In the genomic region with DNA sequence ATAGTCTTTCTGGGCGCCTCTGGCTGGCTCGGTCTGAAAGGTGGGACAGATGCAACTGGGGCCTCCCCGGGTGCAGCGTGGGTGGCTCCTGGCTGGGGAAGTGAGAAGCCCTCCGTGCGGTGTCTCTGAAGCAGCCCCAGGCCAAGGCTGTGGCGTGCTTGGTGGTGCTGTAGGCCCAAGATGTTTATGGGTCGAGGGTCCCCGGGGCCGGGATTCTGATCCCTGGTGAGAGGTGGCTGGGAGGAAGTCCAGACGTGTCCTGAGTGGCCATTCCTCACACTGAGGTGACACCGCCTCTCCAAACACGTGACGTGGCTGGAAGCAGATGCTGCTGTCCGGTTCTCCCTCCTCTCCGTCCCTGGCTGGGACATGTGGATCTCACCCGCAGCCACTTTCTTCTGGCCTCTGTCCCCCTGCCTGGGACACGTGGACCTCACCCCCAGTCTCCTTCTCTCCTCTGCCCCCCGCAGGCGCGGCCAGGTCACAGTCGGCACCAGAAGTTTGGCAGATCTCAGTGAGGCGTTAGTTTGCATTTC, we compare ENCODE assay signal across 1 cellular context.
A peak's percentile ranks its signal among the peaks of the same experiment; 100 is the strongest.
TF ChIP-seq lines count a peak whose summit lies in the region.

No MANE protein-coding gene starts in this region.

TF ChIP-seq in GM12878, 131 proteins besides CTCF, POLR2A, EP300 and RAD21 (continued from another document and continues in another):
- TF ChIP-seq, protein P1, sequence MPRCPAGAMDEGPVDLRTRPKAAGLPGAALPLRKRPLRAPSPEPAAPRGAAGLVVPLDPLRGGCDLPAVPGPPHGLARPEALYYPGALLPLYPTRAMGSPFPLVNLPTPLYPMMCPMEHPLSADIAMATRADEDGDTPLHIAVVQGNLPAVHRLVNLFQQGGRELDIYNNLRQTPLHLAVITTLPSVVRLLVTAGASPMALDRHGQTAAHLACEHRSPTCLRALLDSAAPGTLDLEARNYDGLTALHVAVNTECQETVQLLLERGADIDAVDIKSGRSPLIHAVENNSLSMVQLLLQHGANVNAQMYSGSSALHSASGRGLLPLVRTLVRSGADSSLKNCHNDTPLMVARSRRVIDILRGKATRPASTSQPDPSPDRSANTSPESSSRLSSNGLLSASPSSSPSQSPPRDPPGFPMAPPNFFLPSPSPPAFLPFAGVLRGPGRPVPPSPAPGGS (IDR thresholded peaks at IDR 0.05; ENCODE audit: borderline replicate concordance, insufficient read depth, low read depth, low read length, poor library complexity, severe bottlenecking): no peak
- TF ChIP-seq, protein P2, sequence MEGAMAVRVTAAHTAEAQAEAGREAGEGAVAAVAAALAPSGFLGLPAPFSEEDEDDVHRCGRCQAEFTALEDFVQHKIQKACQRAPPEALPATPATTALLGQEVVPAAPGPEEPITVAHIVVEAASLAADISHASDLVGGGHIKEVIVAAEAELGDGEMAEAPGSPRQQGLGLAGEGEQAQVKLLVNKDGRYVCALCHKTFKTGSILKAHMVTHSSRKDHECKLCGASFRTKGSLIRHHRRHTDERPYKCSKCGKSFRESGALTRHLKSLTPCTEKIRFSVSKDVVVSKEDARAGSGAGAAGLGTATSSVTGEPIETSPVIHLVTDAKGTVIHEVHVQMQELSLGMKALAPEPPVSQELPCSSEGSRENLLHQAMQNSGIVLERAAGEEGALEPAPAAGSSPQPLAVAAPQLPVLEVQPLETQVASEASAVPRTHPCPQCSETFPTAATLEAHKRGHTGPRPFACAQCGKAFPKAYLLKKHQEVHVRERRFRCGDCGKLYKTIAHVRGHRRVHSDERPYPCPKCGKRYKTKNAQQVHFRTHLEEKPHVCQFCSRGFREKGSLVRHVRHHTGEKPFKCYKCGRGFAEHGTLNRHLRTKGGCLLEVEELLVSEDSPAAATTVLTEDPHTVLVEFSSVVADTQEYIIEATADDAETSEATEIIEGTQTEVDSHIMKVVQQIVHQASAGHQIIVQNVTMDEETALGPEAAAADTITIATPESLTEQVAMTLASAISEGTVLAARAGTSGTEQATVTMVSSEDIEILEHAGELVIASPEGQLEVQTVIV (IDR thresholded peaks at IDR 0.05; ENCODE audit: borderline replicate concordance, partially characterized antibody): no peak
- TF ChIP-seq MYB (IDR thresholded peaks at IDR 0.05; ENCODE audit: borderline replicate concordance, low read depth, low read length): no peak
- TF ChIP-seq SREBF2 (IDR thresholded peaks at IDR 0.05; ENCODE audit: low read length): no peak
- peak; percentile 28; the same call in 1 of the 2 replicates for TF ChIP-seq MXI1 (IDR thresholded peaks at IDR 0.05; ENCODE audit: low read depth, low read length)
- TF ChIP-seq MTA3 (IDR thresholded peaks at IDR 0.05; ENCODE audit: borderline replicate concordance, low read length): no peak
- TF ChIP-seq, protein P3, sequence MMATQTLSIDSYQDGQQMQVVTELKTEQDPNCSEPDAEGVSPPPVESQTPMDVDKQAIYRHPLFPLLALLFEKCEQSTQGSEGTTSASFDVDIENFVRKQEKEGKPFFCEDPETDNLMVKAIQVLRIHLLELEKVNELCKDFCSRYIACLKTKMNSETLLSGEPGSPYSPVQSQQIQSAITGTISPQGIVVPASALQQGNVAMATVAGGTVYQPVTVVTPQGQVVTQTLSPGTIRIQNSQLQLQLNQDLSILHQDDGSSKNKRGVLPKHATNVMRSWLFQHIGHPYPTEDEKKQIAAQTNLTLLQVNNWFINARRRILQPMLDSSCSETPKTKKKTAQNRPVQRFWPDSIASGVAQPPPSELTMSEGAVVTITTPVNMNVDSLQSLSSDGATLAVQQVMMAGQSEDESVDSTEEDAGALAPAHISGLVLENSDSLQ (IDR thresholded peaks at IDR 0.05): peak; percentile 20; the same call in 1 of the 2 replicates
- TF ChIP-seq, protein P4, sequence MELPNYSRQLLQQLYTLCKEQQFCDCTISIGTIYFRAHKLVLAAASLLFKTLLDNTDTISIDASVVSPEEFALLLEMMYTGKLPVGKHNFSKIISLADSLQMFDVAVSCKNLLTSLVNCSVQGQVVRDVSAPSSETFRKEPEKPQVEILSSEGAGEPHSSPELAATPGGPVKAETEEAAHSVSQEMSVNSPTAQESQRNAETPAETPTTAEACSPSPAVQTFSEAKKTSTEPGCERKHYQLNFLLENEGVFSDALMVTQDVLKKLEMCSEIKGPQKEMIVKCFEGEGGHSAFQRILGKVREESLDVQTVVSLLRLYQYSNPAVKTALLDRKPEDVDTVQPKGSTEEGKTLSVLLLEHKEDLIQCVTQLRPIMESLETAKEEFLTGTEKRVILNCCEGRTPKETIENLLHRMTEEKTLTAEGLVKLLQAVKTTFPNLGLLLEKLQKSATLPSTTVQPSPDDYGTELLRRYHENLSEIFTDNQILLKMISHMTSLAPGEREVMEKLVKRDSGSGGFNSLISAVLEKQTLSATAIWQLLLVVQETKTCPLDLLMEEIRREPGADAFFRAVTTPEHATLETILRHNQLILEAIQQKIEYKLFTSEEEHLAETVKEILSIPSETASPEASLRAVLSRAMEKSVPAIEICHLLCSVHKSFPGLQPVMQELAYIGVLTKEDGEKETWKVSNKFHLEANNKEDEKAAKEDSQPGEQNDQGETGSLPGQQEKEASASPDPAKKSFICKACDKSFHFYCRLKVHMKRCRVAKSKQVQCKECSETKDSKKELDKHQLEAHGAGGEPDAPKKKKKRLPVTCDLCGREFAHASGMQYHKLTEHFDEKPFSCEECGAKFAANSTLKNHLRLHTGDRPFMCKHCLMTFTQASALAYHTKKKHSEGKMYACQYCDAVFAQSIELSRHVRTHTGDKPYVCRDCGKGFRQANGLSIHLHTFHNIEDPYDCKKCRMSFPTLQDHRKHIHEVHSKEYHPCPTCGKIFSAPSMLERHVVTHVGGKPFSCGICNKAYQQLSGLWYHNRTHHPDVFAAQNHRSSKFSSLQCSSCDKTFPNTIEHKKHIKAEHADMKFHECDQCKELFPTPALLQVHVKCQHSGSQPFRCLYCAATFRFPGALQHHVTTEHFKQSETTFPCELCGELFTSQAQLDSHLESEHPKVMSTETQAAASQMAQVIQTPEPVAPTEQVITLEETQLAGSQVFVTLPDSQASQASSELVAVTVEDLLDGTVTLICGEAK (IDR thresholded peaks at IDR 0.05; ENCODE audit: borderline replicate concordance): peak; percentile 18; the same call in 1 of the 2 replicates
- TF ChIP-seq MTA2 (IDR thresholded peaks at IDR 0.05; ENCODE audit: low read depth): peak; percentile 56
- TF ChIP-seq MYC (IDR thresholded peaks at IDR 0.05; ENCODE audit: insufficient read depth, insufficient read length, insufficient replicate concordance, low read length, severe bottlenecking): peak; percentile 37
- TF ChIP-seq, protein P5, sequence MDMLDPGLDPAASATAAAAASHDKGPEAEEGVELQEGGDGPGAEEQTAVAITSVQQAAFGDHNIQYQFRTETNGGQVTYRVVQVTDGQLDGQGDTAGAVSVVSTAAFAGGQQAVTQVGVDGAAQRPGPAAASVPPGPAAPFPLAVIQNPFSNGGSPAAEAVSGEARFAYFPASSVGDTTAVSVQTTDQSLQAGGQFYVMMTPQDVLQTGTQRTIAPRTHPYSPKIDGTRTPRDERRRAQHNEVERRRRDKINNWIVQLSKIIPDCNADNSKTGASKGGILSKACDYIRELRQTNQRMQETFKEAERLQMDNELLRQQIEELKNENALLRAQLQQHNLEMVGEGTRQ (IDR thresholded peaks at IDR 0.05; ENCODE audit: borderline replicate concordance, low read depth, low read length): peak; percentile 24
- no peak for TF ChIP-seq BACH1 (IDR thresholded peaks at IDR 0.05; ENCODE audit: borderline replicate concordance)
- no peak for TF ChIP-seq KLF5 (IDR thresholded peaks at IDR 0.05; ENCODE audit: partially characterized antibody)
- TF ChIP-seq BRCA1 (IDR thresholded peaks at IDR 0.05; ENCODE audit: low read depth, low read length): no peak
- TF ChIP-seq MEF2B (IDR thresholded peaks at IDR 0.05; ENCODE audit: partially characterized antibody, poor library complexity, severe bottlenecking): peak; percentile 23
- no peak for TF ChIP-seq SIN3A (IDR thresholded peaks at IDR 0.05; ENCODE audit: low read depth, low read length)
- TF ChIP-seq, protein P6, sequence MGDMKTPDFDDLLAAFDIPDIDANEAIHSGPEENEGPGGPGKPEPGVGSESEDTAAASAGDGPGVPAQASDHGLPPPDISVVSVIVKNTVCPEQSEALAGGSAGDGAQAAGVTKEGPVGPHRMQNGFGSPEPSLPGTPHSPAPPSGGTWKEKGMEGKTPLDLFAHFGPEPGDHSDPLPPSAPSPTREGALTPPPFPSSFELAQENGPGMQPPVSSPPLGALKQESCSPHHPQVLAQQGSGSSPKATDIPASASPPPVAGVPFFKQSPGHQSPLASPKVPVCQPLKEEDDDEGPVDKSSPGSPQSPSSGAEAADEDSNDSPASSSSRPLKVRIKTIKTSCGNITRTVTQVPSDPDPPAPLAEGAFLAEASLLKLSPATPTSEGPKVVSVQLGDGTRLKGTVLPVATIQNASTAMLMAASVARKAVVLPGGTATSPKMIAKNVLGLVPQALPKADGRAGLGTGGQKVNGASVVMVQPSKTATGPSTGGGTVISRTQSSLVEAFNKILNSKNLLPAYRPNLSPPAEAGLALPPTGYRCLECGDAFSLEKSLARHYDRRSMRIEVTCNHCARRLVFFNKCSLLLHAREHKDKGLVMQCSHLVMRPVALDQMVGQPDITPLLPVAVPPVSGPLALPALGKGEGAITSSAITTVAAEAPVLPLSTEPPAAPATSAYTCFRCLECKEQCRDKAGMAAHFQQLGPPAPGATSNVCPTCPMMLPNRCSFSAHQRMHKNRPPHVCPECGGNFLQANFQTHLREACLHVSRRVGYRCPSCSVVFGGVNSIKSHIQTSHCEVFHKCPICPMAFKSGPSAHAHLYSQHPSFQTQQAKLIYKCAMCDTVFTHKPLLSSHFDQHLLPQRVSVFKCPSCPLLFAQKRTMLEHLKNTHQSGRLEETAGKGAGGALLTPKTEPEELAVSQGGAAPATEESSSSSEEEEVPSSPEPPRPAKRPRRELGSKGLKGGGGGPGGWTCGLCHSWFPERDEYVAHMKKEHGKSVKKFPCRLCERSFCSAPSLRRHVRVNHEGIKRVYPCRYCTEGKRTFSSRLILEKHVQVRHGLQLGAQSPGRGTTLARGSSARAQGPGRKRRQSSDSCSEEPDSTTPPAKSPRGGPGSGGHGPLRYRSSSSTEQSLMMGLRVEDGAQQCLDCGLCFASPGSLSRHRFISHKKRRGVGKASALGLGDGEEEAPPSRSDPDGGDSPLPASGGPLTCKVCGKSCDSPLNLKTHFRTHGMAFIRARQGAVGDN (IDR thresholded peaks at IDR 0.05): peak; percentile 80
- TF ChIP-seq, protein P7, sequence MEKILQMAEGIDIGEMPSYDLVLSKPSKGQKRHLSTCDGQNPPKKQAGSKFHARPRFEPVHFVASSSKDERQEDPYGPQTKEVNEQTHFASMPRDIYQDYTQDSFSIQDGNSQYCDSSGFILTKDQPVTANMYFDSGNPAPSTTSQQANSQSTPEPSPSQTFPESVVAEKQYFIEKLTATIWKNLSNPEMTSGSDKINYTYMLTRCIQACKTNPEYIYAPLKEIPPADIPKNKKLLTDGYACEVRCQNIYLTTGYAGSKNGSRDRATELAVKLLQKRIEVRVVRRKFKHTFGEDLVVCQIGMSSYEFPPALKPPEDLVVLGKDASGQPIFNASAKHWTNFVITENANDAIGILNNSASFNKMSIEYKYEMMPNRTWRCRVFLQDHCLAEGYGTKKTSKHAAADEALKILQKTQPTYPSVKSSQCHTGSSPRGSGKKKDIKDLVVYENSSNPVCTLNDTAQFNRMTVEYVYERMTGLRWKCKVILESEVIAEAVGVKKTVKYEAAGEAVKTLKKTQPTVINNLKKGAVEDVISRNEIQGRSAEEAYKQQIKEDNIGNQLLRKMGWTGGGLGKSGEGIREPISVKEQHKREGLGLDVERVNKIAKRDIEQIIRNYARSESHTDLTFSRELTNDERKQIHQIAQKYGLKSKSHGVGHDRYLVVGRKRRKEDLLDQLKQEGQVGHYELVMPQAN (conservative IDR thresholded peaks at IDR 0.05): 0 out of 2 replicates have a peak, but pooled peaks have one; percentile 79
- 0 out of 2 replicates have a peak, but pooled peaks have one; percentile 2 for TF ChIP-seq SMC3 (IDR thresholded peaks at IDR 0.05; ENCODE audit: borderline replicate concordance, low read length)
- TF ChIP-seq NR2C1 (IDR thresholded peaks at IDR 0.05): no peak
- peak; percentile 79 for TF ChIP-seq LARP7 (IDR thresholded peaks at IDR 0.05)
- no peak for TF ChIP-seq HDAC6 (IDR thresholded peaks at IDR 0.05; ENCODE audit: unreplicated experiment)
- TF ChIP-seq RBBP5 (conservative IDR thresholded peaks at IDR 0.05): no peak
- no peak for TF ChIP-seq ZBED1 (IDR thresholded peaks at IDR 0.05; ENCODE audit: borderline replicate concordance)
- TF ChIP-seq, protein P8, sequence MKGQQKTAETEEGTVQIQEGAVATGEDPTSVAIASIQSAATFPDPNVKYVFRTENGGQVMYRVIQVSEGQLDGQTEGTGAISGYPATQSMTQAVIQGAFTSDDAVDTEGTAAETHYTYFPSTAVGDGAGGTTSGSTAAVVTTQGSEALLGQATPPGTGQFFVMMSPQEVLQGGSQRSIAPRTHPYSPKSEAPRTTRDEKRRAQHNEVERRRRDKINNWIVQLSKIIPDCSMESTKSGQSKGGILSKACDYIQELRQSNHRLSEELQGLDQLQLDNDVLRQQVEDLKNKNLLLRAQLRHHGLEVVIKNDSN (IDR thresholded peaks at IDR 0.05; ENCODE audit: borderline replicate concordance, extremely low read length, insufficient read depth, low read depth, low read length): peak; percentile 72
- TF ChIP-seq KAT2A (conservative IDR thresholded peaks at IDR 0.05; ENCODE audit: control insufficient read depth, low read depth, low read length): no peak
- no peak for TF ChIP-seq BMI1 (IDR thresholded peaks at IDR 0.05; ENCODE audit: borderline replicate concordance)
- peak; percentile 74; the same call in 1 of the 2 replicates for TF ChIP-seq SMARCA5 (IDR thresholded peaks at IDR 0.05)
- TF ChIP-seq, protein P9, sequence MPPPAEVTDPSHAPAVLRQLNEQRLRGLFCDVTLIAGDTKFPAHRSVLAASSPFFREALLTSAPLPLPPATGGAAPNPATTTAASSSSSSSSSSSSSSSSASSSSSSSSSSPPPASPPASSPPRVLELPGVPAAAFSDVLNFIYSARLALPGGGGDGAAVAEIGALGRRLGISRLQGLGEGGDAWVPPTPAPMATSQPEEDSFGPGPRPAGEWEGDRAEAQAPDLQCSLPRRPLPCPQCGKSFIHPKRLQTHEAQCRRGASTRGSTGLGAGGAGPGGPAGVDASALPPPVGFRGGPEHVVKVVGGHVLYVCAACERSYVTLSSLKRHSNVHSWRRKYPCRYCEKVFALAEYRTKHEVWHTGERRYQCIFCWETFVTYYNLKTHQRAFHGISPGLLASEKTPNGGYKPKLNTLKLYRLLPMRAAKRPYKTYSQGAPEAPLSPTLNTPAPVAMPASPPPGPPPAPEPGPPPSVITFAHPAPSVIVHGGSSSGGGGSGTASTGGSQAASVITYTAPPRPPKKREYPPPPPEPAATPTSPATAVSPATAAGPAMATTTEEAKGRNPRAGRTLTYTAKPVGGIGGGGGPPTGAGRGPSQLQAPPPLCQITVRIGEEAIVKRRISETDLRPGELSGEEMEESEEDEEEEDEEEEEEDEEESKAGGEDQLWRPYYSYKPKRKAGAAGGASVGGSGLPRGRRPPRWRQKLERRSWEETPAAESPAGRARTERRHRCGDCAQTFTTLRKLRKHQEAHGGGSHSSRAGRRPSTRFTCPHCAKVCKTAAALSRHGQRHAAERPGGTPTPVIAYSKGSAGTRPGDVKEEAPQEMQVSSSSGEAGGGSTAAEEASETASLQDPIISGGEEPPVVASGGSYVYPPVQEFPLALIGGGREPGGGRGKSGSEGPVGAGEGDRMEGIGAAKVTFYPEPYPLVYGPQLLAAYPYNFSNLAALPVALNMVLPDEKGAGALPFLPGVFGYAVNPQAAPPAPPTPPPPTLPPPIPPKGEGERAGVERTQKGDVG (CRISPR knock-in tag; IDR thresholded peaks at IDR 0.05): no peak
- no peak for TF ChIP-seq PML (IDR thresholded peaks at IDR 0.05; ENCODE audit: low read length)
- TF ChIP-seq IRF4 (IDR thresholded peaks at IDR 0.05; ENCODE audit: low read depth, low read length): peak; percentile 56
